Comparison of ENCODE assay signal across 16 cellular contexts in the genomic region with DNA sequence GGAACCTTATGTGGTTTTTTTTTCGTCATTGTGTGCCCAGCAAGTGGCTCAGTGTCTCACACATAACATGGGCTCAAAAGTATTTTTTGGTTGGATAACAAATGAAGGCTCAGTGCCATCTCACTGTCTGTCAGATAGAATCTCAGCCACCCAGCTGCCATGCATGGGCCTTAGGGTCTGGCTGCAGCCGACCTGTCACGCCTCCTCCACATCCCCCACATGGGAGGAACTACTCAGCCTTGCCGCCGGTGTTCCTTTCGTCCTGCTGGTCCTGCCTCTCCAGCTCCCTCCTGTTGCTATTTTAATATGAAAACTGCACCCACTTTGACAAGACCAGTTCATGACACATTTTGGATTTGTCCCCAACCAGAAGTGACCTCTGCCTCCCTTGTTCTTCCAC.
A peak's percentile ranks its signal among the peaks of the same experiment; 100 is the strongest.
DNase-seq lines count a peak whose midpoint lies in the region; ATAC-seq and TF ChIP-seq lines count a peak whose summit lies in the region.
"Had no signal": no experiment of that assay in that cellular context is flagged by ENCODE, and none has a peak within 500 bp of the region (broad histone marks: within the 10 kb centered on the region; RNA-seq: fewer than 3 reads in every experiment).

No MANE protein-coding gene starts in this region.

- H3K9me3 ChIP-seq in BLaER1: no peaks in the 10 kb centered on the region
- H3K9me3 ChIP-seq in DOHH2 (ENCODE audit: control insufficient read depth, insufficient read depth, low read length): no peaks in the 10 kb centered on the region
- H3K9me3 ChIP-seq in neural progenitor cell (ENCODE audit: low read depth): no peaks in the 10 kb centered on the region

- no peaks in the 10 kb centered on the region for H3K9me2 ChIP-seq in DOHH2 (replicated peaks; ENCODE audit: control insufficient read depth, low read length)

- no peak overlapping the region for H3K9ac ChIP-seq in BLaER1
- no peak overlapping the region for H3K9ac ChIP-seq in neural progenitor cell

- peaks cover 56% of the 10 kb centered on the region for H3K4me1 Mint-ChIP-seq in glutamatergic neuron (ENCODE audit: low read depth, unreplicated experiment)
- peaks cover 47% of the 10 kb centered on the region for H3K4me1 Mint-ChIP-seq in neural progenitor cell
- H3K4me1 Mint-ChIP-seq: B cell, CD14-positive monocyte had no signal

- no peak overlapping the region for H3K4me3 ChIP-seq in BLaER1
- no peak overlapping the region for H3K4me3 ChIP-seq in DOHH2 (ENCODE audit: low read length)
- H3K4me3 ChIP-seq in neural progenitor cell: no peak overlapping the region
- H3K4me3 ChIP-seq in foreskin fibroblast (ENCODE audit: low read depth in 1 of 2, low read length in 2 of 2): no peak overlapping the region

- H3K9me3 Mint-ChIP-seq in glutamatergic neuron (ENCODE audit: unreplicated experiment): peaks cover 6% of the 10 kb centered on the region
- H3K9me3 Mint-ChIP-seq in neural progenitor cell: peaks cover 3% of the 10 kb centered on the region
- H3K9me3 Mint-ChIP-seq: CD8-positive, alpha-beta T cell had no signal

- peak overlapping the region; percentile 63 for H3K27ac Mint-ChIP-seq in glutamatergic neuron (ENCODE audit: unreplicated experiment)
- peak overlapping the region; percentile 2 for H3K27ac Mint-ChIP-seq in neural progenitor cell
- H3K27ac Mint-ChIP-seq: B cell; CD14-positive monocyte; CD8-positive, alpha-beta T cell had no signal

- H3K79me2 ChIP-seq in DOHH2 (ENCODE audit: control insufficient read depth, low read length) (no peaks in the 10 kb centered on the region), neural progenitor cell (ENCODE audit: low read depth) (no peaks in the 10 kb centered on the region)

- H3K27me3 Mint-ChIP-seq in glutamatergic neuron (ENCODE audit: unreplicated experiment) (no peaks in the 10 kb centered on the region), neural progenitor cell (ENCODE audit: insufficient read depth, low read depth) (peaks cover 13% of the 10 kb centered on the region)

- peak overlapping the region; percentile 58 for H3K4me3 Mint-ChIP-seq in glutamatergic neuron (ENCODE audit: unreplicated experiment)
- no peak overlapping the region for H3K4me3 Mint-ChIP-seq in neural progenitor cell
- H3K4me3 Mint-ChIP-seq: B cell; CD14-positive monocyte; CD8-positive, alpha-beta T cell had no signal

- no peaks in the 10 kb centered on the region for H3K36me3 ChIP-seq in BLaER1
- H3K36me3 ChIP-seq in DOHH2 (ENCODE audit: control insufficient read depth, low read length): no peaks in the 10 kb centered on the region
- no peaks in the 10 kb centered on the region for H3K36me3 ChIP-seq in neural progenitor cell

- H3F3A ChIP-seq in DOHH2 (ENCODE audit: control insufficient read depth, insufficient read depth) (no peaks in the 10 kb centered on the region), neural progenitor cell (ENCODE audit: low read depth) (peaks cover 39% of the 10 kb centered on the region)

- H3K36me3 Mint-ChIP-seq in glutamatergic neuron (ENCODE audit: unreplicated experiment): no peaks in the 10 kb centered on the region
- H3K36me3 Mint-ChIP-seq in neural progenitor cell: no peaks in the 10 kb centered on the region
- H3K36me3 Mint-ChIP-seq: CD14-positive monocyte; CD8-positive, alpha-beta T cell had no signal

- H4K20me1 ChIP-seq in BLaER1 (no peaks in the 10 kb centered on the region), DOHH2 (ENCODE audit: control insufficient read depth, insufficient read depth, low read depth, low read length) (no peaks in the 10 kb centered on the region), neural progenitor cell (ENCODE audit: low read depth) (no peaks in the 10 kb centered on the region)

- peak overlapping the region; percentile 19; the same call in 1 of the 2 replicates for H3K27ac ChIP-seq in BLaER1
- no peak overlapping the region for H3K27ac ChIP-seq in DOHH2 (ENCODE audit: low read depth, low read length)
- H3K27ac ChIP-seq in neural progenitor cell: no peak overlapping the region
- H3K27ac ChIP-seq: HL-60 had no signal

- DNase-seq in glutamatergic neuron (no peak), neural progenitor cell (ENCODE audit: low spot score) (peak; percentile 23), foreskin fibroblast (no peak)
- DNase-seq in effector CD4-positive, alpha-beta T cell: no peak
- DNase-seq: CD8-positive, alpha-beta T cell; COR-L47; DMS79; EL; GDM1 had no signal

- peak overlapping the region; percentile 73 for H3K4me2 ChIP-seq in BLaER1
- H3K4me2 ChIP-seq in DOHH2 (ENCODE audit: low read length): peak overlapping the region; percentile 11; the same call in 1 of the 2 replicates
- peak overlapping the region; percentile 12 for H3K4me2 ChIP-seq in neural progenitor cell

- no peaks in the 10 kb centered on the region for H3K27me3 ChIP-seq in BLaER1
- no peaks in the 10 kb centered on the region for H3K27me3 ChIP-seq in DOHH2 (ENCODE audit: control insufficient read depth, low read length)
- H3K27me3 ChIP-seq in neural progenitor cell: no peaks in the 10 kb centered on the region

- no peak overlapping the region for H2AFZ ChIP-seq in neural progenitor cell (replicated peaks)

- TF ChIP-seq CTCF in DOHH2 (IDR thresholded peaks at IDR 0.05; ENCODE audit: low read depth, low read length, poor library complexity, severe bottlenecking) (no peak), glutamatergic neuron (IDR thresholded peaks at IDR 0.05; ENCODE audit: partially characterized antibody, unreplicated experiment) (no peak), neural progenitor cell (IDR thresholded peaks at IDR 0.05) (no peak), foreskin fibroblast (IDR thresholded peaks at IDR 0.05; ENCODE audit: low read depth, low read length) (no peak)

- H3K4me1 ChIP-seq in BLaER1: peaks cover 89% of the 10 kb centered on the region
- peaks cover 9% of the 10 kb centered on the region for H3K4me1 ChIP-seq in DOHH2 (ENCODE audit: control insufficient read depth, low read length)
- peaks cover 63% of the 10 kb centered on the region for H3K4me1 ChIP-seq in neural progenitor cell

- no peak for ATAC-seq in GM21447 (IDR thresholded peaks at IDR 0.05; ENCODE audit: unreplicated experiment)
- ATAC-seq: CD8-positive, alpha-beta T cell; HCT116 had no signal

Comparison
In these comparisons a context has a peak if more than half of its experiments do, and no peak if none do; other contexts are left out.
1. H3K4me2 ChIP-seq: peak in every context shown above with its lines; median percentile 73 in BLaER1; 12 in neural progenitor cell; 11 in DOHH2.